In genomic region chr4:5945936-5946335, GRCh38 we compare ENCODE assay signal across 20 cellular contexts. TPM values are rescaled to one million over a fixed set of nuclear protein-coding genes. Genes with fewer than 3 reads are reported as not detected.
"Had no signal": no experiment of that assay in that cellular context is flagged by ENCODE, and none has a peak within 500 bp of the region (broad histone marks: within the 10 kb centered on the region; RNA-seq: fewer than 3 reads in every experiment).

No MANE protein-coding gene starts in this region.

- DNase-seq: cortex of kidney; effector memory CD8-positive, alpha-beta T cell; hypothalamus; immature natural killer cell; islet precursor cell; left ventricle myocardium superior; mesenchymal stem cell; mucosa of descending colon; naive B cell; stimulated activated CD4-positive, alpha-beta T cell treated with anti-CD3 and anti-CD28 coated beads, Interleukin-15, amount 100 ng/mL, for 24 hours; stimulated activated CD4-positive, alpha-beta T cell treated with anti-CD3 and anti-CD28 coated beads, Interleukin-2, amount 100 ng/mL, for 48 hours; stimulated activated naive B cell treated with anti-CD40 and anti-IgM and Interleukin-4, amounts not matched to agents 10 μg/mL and 1 μg/mL and 100 μg/mL, for 72 hours had no signal

- H3K4me3 ChIP-seq: lung, mucosa of descending colon, prostate gland, right atrium auricular region, thoracic aorta, tibial nerve, vagina had no signal

- H3K36me3 ChIP-seq: prostate gland, right atrium auricular region, thoracic aorta, tibial nerve, vagina had no signal

- ATAC-seq: effector memory CD8-positive, alpha-beta T cell; left ventricle myocardium superior; mucosa of descending colon; natural killer cell treated with Interleukin-12 subunit alpha and Interleukin-12 subunit beta and Interleukin-15 and Interleukin-18, amount 100 ng/mL, for 72 hours; sciatic nerve; stimulated activated naive B cell treated with anti-CD40 and anti-IgM and Interleukin-4, amounts not matched to agents 10 μg/mL and 1 μg/mL and 100 μg/mL, for 72 hours had no signal

- H3K9me3 ChIP-seq: prostate gland, right atrium auricular region, thoracic aorta, vagina had no signal

- H3K4me1 ChIP-seq: prostate gland, right atrium auricular region, tibial nerve, vagina had no signal

- H3K27me3 ChIP-seq: right atrium auricular region, tibial nerve, vagina had no signal

- H3K27ac ChIP-seq: prostate gland, right atrium auricular region, thoracic aorta, tibial nerve, vagina had no signal

RNA-seq across cellular contexts. Expression of gene CRMP1, which starts 53.0 kb away (rescaled TPM):
- total RNA-seq: natural killer cell treated with Interleukin-12 subunit alpha and Interleukin-12 subunit beta and Interleukin-15 and Interleukin-18, amount 100 ng/mL, for 72 hours had no signal
- polyA plus RNA-seq: immature natural killer cell had no signal
